8 cellular contexts compared by ENCODE assay signal in the genomic region with DNA sequence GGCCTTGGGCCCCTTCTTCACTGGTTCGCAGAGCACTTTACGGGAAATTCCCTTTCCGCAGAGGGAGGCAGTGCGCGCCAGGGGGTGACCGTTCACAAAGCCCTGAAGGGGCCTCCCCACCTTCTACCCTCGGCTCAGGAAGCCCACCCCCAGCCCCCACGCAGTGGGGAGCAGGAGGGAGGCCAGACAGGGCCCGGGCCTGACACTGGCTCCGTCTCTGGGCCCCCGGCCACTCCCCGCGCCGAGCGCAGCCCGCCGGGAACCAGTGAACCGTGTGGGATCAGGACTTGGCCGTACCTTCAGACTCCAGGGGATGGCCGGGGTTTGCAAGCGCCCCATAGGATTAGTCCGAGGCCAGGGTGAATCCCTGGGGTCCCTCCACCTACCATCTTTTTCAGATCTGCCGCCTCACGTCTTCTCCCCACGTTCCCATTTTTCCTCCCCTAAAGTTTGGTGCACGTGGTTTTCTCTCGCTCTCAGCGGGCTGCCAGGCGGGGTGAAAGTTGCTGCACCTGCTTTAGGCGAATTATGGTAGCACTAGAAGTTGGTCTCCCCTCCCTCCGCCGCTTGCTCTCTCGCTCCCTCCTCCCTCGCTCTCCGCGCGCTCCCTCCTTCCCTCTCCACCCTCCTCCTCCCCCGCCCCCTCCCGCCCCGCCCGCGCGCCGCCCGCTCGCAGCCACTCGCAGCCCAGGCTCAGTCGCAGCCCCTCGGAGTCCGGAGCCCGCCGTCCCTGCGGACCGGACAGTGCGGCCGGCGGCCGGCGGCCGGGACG.
DNase-seq lines count a peak whose midpoint lies in the region; ATAC-seq lines count a peak whose summit lies in the region.

A gene with protein sequence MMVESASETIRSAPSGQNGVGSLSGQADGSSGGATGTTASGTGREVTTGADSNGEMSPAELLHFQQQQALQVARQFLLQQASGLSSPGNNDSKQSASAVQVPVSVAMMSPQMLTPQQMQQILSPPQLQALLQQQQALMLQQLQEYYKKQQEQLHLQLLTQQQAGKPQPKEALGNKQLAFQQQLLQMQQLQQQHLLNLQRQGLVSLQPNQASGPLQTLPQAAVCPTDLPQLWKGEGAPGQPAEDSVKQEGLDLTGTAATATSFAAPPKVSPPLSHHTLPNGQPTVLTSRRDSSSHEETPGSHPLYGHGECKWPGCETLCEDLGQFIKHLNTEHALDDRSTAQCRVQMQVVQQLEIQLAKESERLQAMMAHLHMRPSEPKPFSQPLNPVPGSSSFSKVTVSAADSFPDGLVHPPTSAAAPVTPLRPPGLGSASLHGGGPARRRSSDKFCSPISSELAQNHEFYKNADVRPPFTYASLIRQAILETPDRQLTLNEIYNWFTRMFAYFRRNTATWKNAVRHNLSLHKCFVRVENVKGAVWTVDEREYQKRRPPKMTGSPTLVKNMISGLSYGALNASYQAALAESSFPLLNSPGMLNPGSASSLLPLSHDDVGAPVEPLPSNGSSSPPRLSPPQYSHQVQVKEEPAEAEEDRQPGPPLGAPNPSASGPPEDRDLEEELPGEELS (plus strand): TSS at position 679 of the 772 bp plus-strand sequence. CDS start 19,380 bp downstream, outside the sequence.

- DNase-seq in AG20443 (ENCODE audit: low spot score) (peak; percentile 94), NCI-H446 (lab: John Stamatoyannopoulos, UW) (peak; percentile 87 to 92), cerebellar nuclear complex (lab: John Stamatoyannopoulos, UW) (peak; percentile 50 to 65), kidney glomerular epithelial cell (lab: John Stamatoyannopoulos, UW) (peak; percentile 90)
- peak; percentile 75 for DNase-seq in activated CD4-positive, alpha-beta T cell treated with anti-CD3 and anti-CD28 coated beads for 1 hour
- DNase-seq in stimulated activated CD4-positive, alpha-beta T cell treated with anti-CD3 and anti-CD28 coated beads, Interleukin-15, amount 100 ng/mL, for 48 hours (ENCODE audit: low read depth in 2 of 2): peak; percentile 74 to 78

- peak; percentile 70 for ATAC-seq in GM19043 (IDR thresholded peaks at IDR 0.05; ENCODE audit: low read depth, unreplicated experiment)
- peak; percentile 81 for ATAC-seq in HG03354 (IDR thresholded peaks at IDR 0.05; ENCODE audit: poor library complexity, severe bottlenecking, unreplicated experiment)

Comparison
In these comparisons a context has a peak if more than half of its experiments do, and no peak if none do; other contexts are left out.
1. Peak in every context shown above with its lines: DNase-seq and ATAC-seq.